In the genomic region with DNA sequence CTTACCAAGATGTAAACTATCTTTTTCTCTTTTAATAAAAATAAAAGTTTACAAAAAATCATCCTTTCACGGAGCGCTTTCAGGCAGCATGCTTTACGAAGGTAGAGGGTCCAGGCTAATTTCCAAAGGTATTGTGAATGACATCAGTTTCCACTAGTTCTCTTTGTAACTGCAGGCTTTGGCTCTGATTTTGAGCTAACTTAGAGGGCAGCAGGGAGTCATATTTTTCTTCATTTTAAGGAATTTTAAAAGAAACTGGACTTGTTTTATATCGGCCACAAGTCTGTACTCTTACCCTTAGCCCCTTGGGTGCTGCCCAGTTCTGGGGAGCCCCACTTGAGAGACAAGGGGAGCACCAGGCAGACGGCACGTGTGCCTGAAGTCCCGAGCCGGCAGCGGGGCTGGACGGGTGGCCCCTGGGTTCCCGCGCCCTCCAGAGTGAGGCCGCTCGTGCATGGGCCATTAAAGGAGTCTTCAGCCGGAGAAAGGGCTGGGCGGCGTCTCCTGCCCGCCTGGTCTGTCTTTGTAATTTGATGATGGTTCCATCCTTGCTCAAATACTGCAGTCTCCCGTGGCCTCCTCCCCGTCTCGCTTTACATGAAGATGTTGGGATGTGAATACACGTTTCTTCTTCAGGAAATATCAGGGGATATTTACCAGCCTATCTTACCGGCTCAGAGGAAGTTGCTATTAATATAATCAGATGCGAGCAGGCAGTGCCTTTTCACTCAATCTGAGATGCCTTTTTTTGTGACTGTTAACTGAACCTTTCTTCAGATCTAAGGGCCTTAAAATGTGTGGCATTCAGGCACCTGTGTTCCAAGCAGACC, we compare ENCODE assay signal across 12 cellular contexts.
A peak's percentile ranks its signal among the peaks of the same experiment; 100 is the strongest.
DNase-seq lines count a peak whose midpoint lies in the region; ATAC-seq, FAIRE-seq and TF ChIP-seq lines count a peak whose summit lies in the region.
"Had no signal": no experiment of that assay in that cellular context is flagged by ENCODE, and none has a peak within 500 bp of the region (broad histone marks: within the 10 kb centered on the region; RNA-seq: fewer than 3 reads in every experiment).

No MANE protein-coding gene starts in this region.

- H3K36me3 ChIP-seq in DOHH2 (ENCODE audit: control insufficient read depth, low read length), result no peaks in the 10 kb centered on the region
- no peaks in the 10 kb centered on the region for H3K36me3 ChIP-seq in Loucy (ENCODE audit: insufficient read depth, low read length)
- H3K36me3 ChIP-seq in kidney (ENCODE audit: control insufficient read depth in 1 of 2, insufficient read depth in 2 of 2, low read length in 2 of 2), result peaks cover 0 to under 1% of the 10 kb centered on the region in 2 donors
- no peaks in the 10 kb centered on the region for H3K36me3 ChIP-seq in PC-3 (ENCODE audit: low read depth, low read length)
- H3K36me3 ChIP-seq in body of pancreas (replicated peaks in 1 of 2; ENCODE audit: insufficient read depth in 1 of 2, low read depth in 2 of 2), result no peaks in the 10 kb centered on the region

- H3K4me3 Mint-ChIP-seq in central memory CD8-positive, alpha-beta T cell, result peak overlapping the region; percentile 53
- peak overlapping the region; percentile 42 for H3K4me3 Mint-ChIP-seq in natural killer cell treated with Interleukin-12 subunit alpha and Interleukin-12 subunit beta and Interleukin-15 and Interleukin-18, amount 100 ng/mL, for 72 hours

- H3K27me3 Mint-ChIP-seq in central memory CD8-positive, alpha-beta T cell, result no peaks in the 10 kb centered on the region
- no peaks in the 10 kb centered on the region for H3K27me3 Mint-ChIP-seq in natural killer cell treated with Interleukin-12 subunit alpha and Interleukin-12 subunit beta and Interleukin-15 and Interleukin-18, amount 100 ng/mL, for 72 hours
- H3K27me3 Mint-ChIP-seq: progenitor cell of endocrine pancreas had no signal

- H3K4me1 ChIP-seq in DOHH2 (ENCODE audit: control insufficient read depth, low read length), result no peaks in the 10 kb centered on the region
- peaks cover 18% of the 10 kb centered on the region for H3K4me1 ChIP-seq in Loucy (ENCODE audit: insufficient read depth, low read length, poor library complexity, severe bottlenecking)
- H3K4me1 ChIP-seq in kidney (ENCODE audit: control insufficient read depth in 1 of 2, insufficient read depth in 1 of 2, low read depth in 1 of 2, low read length in 2 of 2), result peaks cover 10 to 20% of the 10 kb centered on the region in 2 donors
- no peaks in the 10 kb centered on the region for H3K4me1 ChIP-seq in PC-3 (ENCODE audit: insufficient read depth, low read length)
- H3K4me1 ChIP-seq in body of pancreas, result peaks cover 34% of the 10 kb centered on the region
- H3K4me1 ChIP-seq: foreskin keratinocyte, left ventricle myocardium inferior had no signal

- H3K9me3 ChIP-seq in DOHH2 (ENCODE audit: control insufficient read depth, insufficient read depth, low read length) (no peaks in the 10 kb centered on the region), Loucy (ENCODE audit: insufficient read depth, low read depth, low read length) (no peaks in the 10 kb centered on the region), kidney (ENCODE audit: control insufficient read depth in 1 of 2, low read length in 2 of 2) (no peaks in the 10 kb centered on the region), PC-3 (ENCODE audit: low read length) (no peaks in the 10 kb centered on the region), body of pancreas (no peaks in the 10 kb centered on the region)
- H3K9me3 ChIP-seq: left ventricle myocardium inferior had no signal

- BruUV-seq in PC-3 (replicated peaks; lab: Mats Ljungman, UMichigan), result no TSS peak

- DNase-seq in central memory CD8-positive, alpha-beta T cell (ENCODE audit: low spot score in 2 of 2), result no peak
- no peak for DNase-seq in natural killer cell treated with Interleukin-12 subunit alpha and Interleukin-12 subunit beta and Interleukin-15 and Interleukin-18, amount 100 ng/mL, for 72 hours (ENCODE audit: low spot score)
- DNase-seq in kidney (no peak), PC-3 (no peak), posterior vena cava (ENCODE audit: low spot score) (no peak), body of pancreas (no peak)
- DNase-seq: foreskin keratinocyte, left ventricle myocardium inferior had no signal

- H3K9ac ChIP-seq in Loucy (ENCODE audit: low read depth, low read length, poor library complexity, severe bottlenecking) (no peak overlapping the region), kidney (ENCODE audit: low read length in 2 of 2) (no peak overlapping the region), PC-3 (ENCODE audit: low read length) (no peak overlapping the region)

- no peak overlapping the region for H3K27ac Mint-ChIP-seq in central memory CD8-positive, alpha-beta T cell (ENCODE audit: low read depth)
- no peak overlapping the region for H3K27ac Mint-ChIP-seq in natural killer cell treated with Interleukin-12 subunit alpha and Interleukin-12 subunit beta and Interleukin-15 and Interleukin-18, amount 100 ng/mL, for 72 hours
- H3K27ac Mint-ChIP-seq: progenitor cell of endocrine pancreas had no signal

- H3K27ac ChIP-seq in DOHH2 (ENCODE audit: low read depth, low read length) (no peak overlapping the region), kidney (ENCODE audit: low read depth in 2 of 2, low read length in 2 of 2) (no peak overlapping the region), PC-3 (ENCODE audit: low read length) (no peak overlapping the region), body of pancreas (no peak overlapping the region)
- H3K27ac ChIP-seq: foreskin keratinocyte, left ventricle myocardium inferior had no signal

- no peaks in the 10 kb centered on the region for H3K9me3 Mint-ChIP-seq in central memory CD8-positive, alpha-beta T cell
- no peaks in the 10 kb centered on the region for H3K9me3 Mint-ChIP-seq in natural killer cell treated with Interleukin-12 subunit alpha and Interleukin-12 subunit beta and Interleukin-15 and Interleukin-18, amount 100 ng/mL, for 72 hours

- H4K20me1 ChIP-seq in DOHH2 (ENCODE audit: control insufficient read depth, insufficient read depth, low read depth, low read length) (no peaks in the 10 kb centered on the region), Loucy (ENCODE audit: insufficient read depth, low read length, poor library complexity, severe bottlenecking) (peaks cover 27% of the 10 kb centered on the region), PC-3 (ENCODE audit: low read length) (no peaks in the 10 kb centered on the region)

- 85 to 91% methylated on average over 24 of the region's 24 CpGs for WGBS in body of pancreas, 2 donors

- H3K9me2 ChIP-seq in DOHH2 (replicated peaks; ENCODE audit: control insufficient read depth, low read length) (no peaks in the 10 kb centered on the region), Loucy (replicated peaks; ENCODE audit: low read depth, low read length) (no peaks in the 10 kb centered on the region), PC-3 (replicated peaks; ENCODE audit: low read length) (no peaks in the 10 kb centered on the region)

- CTCF ChIA-PET in PC-3 (lab: Charles Lee), result no interaction called here

- no peak for TF ChIP-seq CTCF in DOHH2 (IDR thresholded peaks at IDR 0.05; ENCODE audit: low read depth, low read length, poor library complexity, severe bottlenecking)
- no peak for TF ChIP-seq CTCF in Loucy (conservative IDR thresholded peaks at IDR 0.05; ENCODE audit: low read length)
- TF ChIP-seq CTCF in kidney (IDR thresholded peaks at IDR 0.05; ENCODE audit: borderline replicate concordance, extremely low read depth, insufficient read depth), result no peak
- TF ChIP-seq CTCF in PC-3 (conservative IDR thresholded peaks at IDR 0.05; ENCODE audit: low read depth, low read length), result no peak
- no peak for TF ChIP-seq CTCF in body of pancreas (IDR thresholded peaks at IDR 0.05)

- no peaks in the 10 kb centered on the region for H3K79me2 ChIP-seq in DOHH2 (ENCODE audit: control insufficient read depth, low read length)
- H3K79me2 ChIP-seq in Loucy (ENCODE audit: insufficient read depth, low read length), result no peaks in the 10 kb centered on the region
- no peaks in the 10 kb centered on the region for H3K79me2 ChIP-seq in PC-3 (ENCODE audit: low read length)

- ATAC-seq in central memory CD8-positive, alpha-beta T cell (replicated peaks; ENCODE audit: extremely low read depth, poor library complexity, severe bottlenecking), result no peak
- ATAC-seq in natural killer cell treated with Interleukin-12 subunit alpha and Interleukin-12 subunit beta and Interleukin-15 and Interleukin-18, amount 100 ng/mL, for 72 hours, result no peak
- ATAC-seq in PC-3, result no peak
- no peak for ATAC-seq in body of pancreas
- ATAC-seq: foreskin keratinocyte had no signal

- H2AFZ ChIP-seq in Loucy (ENCODE audit: low read length) (no peak overlapping the region), PC-3 (ENCODE audit: low read length) (no peak overlapping the region)

- H3F3A ChIP-seq in DOHH2 (ENCODE audit: control insufficient read depth, insufficient read depth) (no peaks in the 10 kb centered on the region), Loucy (ENCODE audit: low read depth) (no peaks in the 10 kb centered on the region), PC-3 (ENCODE audit: low read length, unreplicated experiment) (no peaks in the 10 kb centered on the region)

- intact Hi-C loops in kidney (cut with DNase I) (loop anchor here (10.0 kb wide), 1 partner anchor 866 kb away; no protein-coding TSS in a partner anchor), PC-3 (cut with micrococcal nuclease) (no loop called here), posterior vena cava (cut with DNase I) (no loop called here), body of pancreas (cut with DNase I) (no loop called here)

- POLR2A ChIA-PET in PC-3 (lab: Charles Lee; ENCODE audit: unreplicated experiment), result no interaction called here

- H3K4me1 Mint-ChIP-seq in central memory CD8-positive, alpha-beta T cell, result peaks cover 9% of the 10 kb centered on the region
- H3K4me1 Mint-ChIP-seq in natural killer cell treated with Interleukin-12 subunit alpha and Interleukin-12 subunit beta and Interleukin-15 and Interleukin-18, amount 100 ng/mL, for 72 hours (ENCODE audit: low read depth in 2 of 2), result peaks cover 13 to 16% of the 10 kb centered on the region in 2 donors

- H3K27me3 ChIP-seq in DOHH2 (ENCODE audit: control insufficient read depth, low read length) (no peaks in the 10 kb centered on the region), Loucy (ENCODE audit: insufficient read depth, low read length, poor library complexity, severe bottlenecking) (no peaks in the 10 kb centered on the region), PC-3 (ENCODE audit: low read length) (no peaks in the 10 kb centered on the region), body of pancreas (no peaks in the 10 kb centered on the region)
- H3K27me3 ChIP-seq: foreskin keratinocyte had no signal

- H3K36me3 Mint-ChIP-seq in central memory CD8-positive, alpha-beta T cell (ENCODE audit: insufficient read depth), result peaks cover 10% of the 10 kb centered on the region
- no peaks in the 10 kb centered on the region for H3K36me3 Mint-ChIP-seq in natural killer cell treated with Interleukin-12 subunit alpha and Interleukin-12 subunit beta and Interleukin-15 and Interleukin-18, amount 100 ng/mL, for 72 hours

- peak overlapping the region; percentile 47 for H3K4me2 ChIP-seq in DOHH2 (ENCODE audit: low read length)
- H3K4me2 ChIP-seq in Loucy (ENCODE audit: low read depth, low read length, poor library complexity, severe bottlenecking), result peak overlapping the region; percentile 72
- H3K4me2 ChIP-seq in PC-3 (ENCODE audit: low read length), result no peak overlapping the region

- no peak for FAIRE-seq in kidney (lab: Jason Lieb, UNC)
- FAIRE-seq: colon had no signal

- TF ChIP-seq POLR2A in body of pancreas (IDR thresholded peaks at IDR 0.05), result no peak

- H3K4me3 ChIP-seq in DOHH2 (ENCODE audit: low read length) (peak overlapping the region; percentile 30; the same call in 1 of the 2 replicates), Loucy (ENCODE audit: low read length, poor library complexity, severe bottlenecking) (peak overlapping the region; percentile 65), kidney (ENCODE audit: low read length in 2 of 2) (no peak overlapping the region), PC-3 (ENCODE audit: low read length) (no peak overlapping the region), body of pancreas (no peak overlapping the region)
- H3K4me3 ChIP-seq: left ventricle myocardium inferior had no signal

Comparison
In these comparisons a context has a peak if more than half of its experiments do, and no peak if none do; other contexts are left out.
1. H3K4me3 ChIP-seq: peak in DOHH2 (single experiment) and Loucy (single experiment); none in kidney (0 of 2), PC-3 (single experiment) and body of pancreas (0 of 2).